In genomic region chr6:28303570-28303969, GRCh38 we compare ENCODE assay signal across 12 cellular contexts. TPM values are rescaled to one million over a fixed set of nuclear protein-coding genes. Genes with fewer than 3 reads are reported as not detected.
DNase-seq lines count a peak whose midpoint lies in the region; ATAC-seq and TF ChIP-seq lines count a peak whose summit lies in the region.
"Had no signal": no experiment of that assay in that cellular context is flagged by ENCODE, and none has a peak within 500 bp of the region (broad histone marks: within the 10 kb centered on the region; RNA-seq: fewer than 3 reads in every experiment).

No MANE protein-coding gene starts in this region.

- H3K4me3 Mint-ChIP-seq in chondrocyte (ENCODE audit: unreplicated experiment): no peak overlapping the region

- H3K27ac ChIP-seq in caudate nucleus (ENCODE audit: low read depth, low read length): no peak overlapping the region
- H3K27ac ChIP-seq: C4-2B, epithelial cell of prostate had no signal

- H3K27me3 Mint-ChIP-seq in chondrocyte (ENCODE audit: low read depth): no peaks in the 10 kb centered on the region

- H3K36me3 Mint-ChIP-seq in chondrocyte (ENCODE audit: low read depth): peaks cover 24% of the 10 kb centered on the region

- ATAC-seq in GM18873 (IDR thresholded peaks at IDR 0.05; ENCODE audit: low FRiP score, unreplicated experiment): peak; percentile 82
- ATAC-seq in GM21723 (IDR thresholded peaks at IDR 0.05; ENCODE audit: unreplicated experiment): peak; percentile 66
- peak; percentile 83 for ATAC-seq in HG03457 (IDR thresholded peaks at IDR 0.05; ENCODE audit: unreplicated experiment)

- H3K9me3 Mint-ChIP-seq in chondrocyte (ENCODE audit: low read depth): peaks cover 24% of the 10 kb centered on the region

- peak; percentile 49 for DNase-seq in GM10266 (ENCODE audit: extremely low spot score)
- no peak for DNase-seq in chondrocyte (ENCODE audit: low spot score)
- DNase-seq in COR-L47 (lab: John Stamatoyannopoulos, UW): no peak
- DNase-seq in SHP77 treated with DMSO at 0.1 percent for 48 hours (lab: John Stamatoyannopoulos, UW): no peak
- DNase-seq in caudate nucleus (lab: John Stamatoyannopoulos, UW): no peak
- DNase-seq: midbrain, NCI-H526 had no signal

- no peaks in the 10 kb centered on the region for H3K4me1 Mint-ChIP-seq in chondrocyte (ENCODE audit: low read depth)

- H3K27ac Mint-ChIP-seq in chondrocyte (ENCODE audit: unreplicated experiment): no peak overlapping the region

- no peak for TF ChIP-seq CTCF in GM10266 (IDR thresholded peaks at IDR 0.05; ENCODE audit: control insufficient read depth, insufficient read depth, low read depth, missing control alignments)
- no peak for TF ChIP-seq CTCF in chondrocyte (IDR thresholded peaks at IDR 0.05)

RNA-seq across cellular contexts. Expression of gene PGBD1, which starts 22.2 kb away (rescaled TPM):
- 7.6 to 9.9 TPM (median 8.5 TPM) in 3 replicates for total RNA-seq in chondrocyte

RNA-seq across cellular contexts. Expression of gene ZSCAN31, which starts 32.4 kb away (rescaled TPM):
- total RNA-seq in chondrocyte: 1.8 to 2.6 TPM (median 2.0 TPM) in 3 replicates

RNA-seq across cellular contexts. Expression of gene ZSCAN26, which starts 36.6 kb away (rescaled TPM):
- total RNA-seq in chondrocyte: 12.6 to 18.9 TPM (median 14.8 TPM) in 3 replicates

RNA-seq across cellular contexts. Expression of gene NKAPL, which starts 44.5 kb away (rescaled TPM):
- not detected in 3 replicates for total RNA-seq in chondrocyte

RNA-seq across cellular contexts. Expression of gene ZKSCAN3, which starts 46.2 kb away (rescaled TPM):
- total RNA-seq in chondrocyte: 4.9 to 7.8 TPM (median 5.5 TPM) in 3 replicates
